ENCODE assay signal across 9 cellular contexts in the genomic region with DNA sequence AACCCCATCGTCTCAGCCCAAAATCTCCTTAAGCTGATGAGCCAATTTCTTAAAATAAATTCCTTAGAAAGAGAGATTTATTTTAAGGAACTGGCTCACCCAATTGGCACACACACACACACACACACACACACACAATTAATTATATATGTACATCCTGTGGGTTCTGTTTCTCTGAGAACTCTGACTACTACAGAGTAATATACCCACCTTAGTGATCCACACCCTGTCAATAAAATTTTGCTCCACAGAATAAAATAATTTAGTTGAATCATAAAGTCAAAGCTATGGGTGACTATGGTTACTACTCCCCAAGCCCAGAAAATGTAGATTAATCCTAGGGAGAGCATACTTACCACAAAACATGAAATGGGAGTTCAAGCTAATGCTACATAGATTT.
"Had no signal": no experiment of that assay in that cellular context is flagged by ENCODE, and none has a peak within 500 bp of the region (broad histone marks: within the 10 kb centered on the region; RNA-seq: fewer than 3 reads in every experiment).

No MANE protein-coding gene starts in this region.

- DNase-seq: GM23248, GOT3, H7, H9, HCEC 1CT, HFFc6 had no signal

- H3K36me3 ChIP-seq: HAP-1 had no signal

- H2AFZ ChIP-seq: GM23248, GM23338 had no signal

- H3K4me1 ChIP-seq: HAP-1 had no signal

- H3K27ac ChIP-seq: GM23248 had no signal

- H3K4me3 ChIP-seq: GM23248, GM23338, HAP-1 had no signal

- H3K9me3 ChIP-seq: HAP-1 had no signal

- H3K4me2 ChIP-seq: GM23338 had no signal

- ATAC-seq: GM23338, HCT116 had no signal
